Comparison of ENCODE assay signal across 27 cellular contexts in the genomic region with DNA sequence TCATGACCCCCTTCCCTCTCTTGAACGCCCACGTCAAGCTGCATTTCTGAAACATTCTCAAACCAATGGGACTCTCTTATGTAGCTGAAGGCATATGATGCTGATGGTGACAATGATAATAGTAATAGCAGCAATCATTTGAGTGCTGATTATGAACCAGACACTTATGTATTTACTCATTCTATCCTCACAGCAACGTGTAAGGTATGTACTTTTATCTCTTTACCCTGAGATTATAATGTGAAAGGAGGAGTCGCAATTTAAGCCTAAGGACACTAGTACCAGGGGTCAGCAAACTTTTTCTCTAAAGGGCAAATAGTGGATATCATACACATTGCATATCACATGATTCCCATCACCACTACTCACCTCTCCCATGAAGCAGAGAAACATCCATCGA.
"Had no signal": no experiment of that assay in that cellular context is flagged by ENCODE, and none has a peak within 500 bp of the region (broad histone marks: within the 10 kb centered on the region; RNA-seq: fewer than 3 reads in every experiment).

No MANE protein-coding gene starts in this region.

- DNase-seq: stimulated activated CD4-positive, alpha-beta T cell treated with anti-CD3 and anti-CD28 coated beads, Interleukin-2, amount 100 ng/mL, for 48 hours; stimulated activated CD4-positive, alpha-beta T cell treated with anti-CD3 and anti-CD28 coated beads, Interleukin-4, amount 100 ng/mL, for 1 hour; stimulated activated CD4-positive, alpha-beta T cell treated with anti-CD3 and anti-CD28 coated beads, Interleukin-4, amount 100 ng/mL, for 24 hours; stimulated activated CD4-positive, alpha-beta T cell treated with anti-CD3 and anti-CD28 coated beads, Interleukin-4, amount 100 ng/mL, for 4 hours; stimulated activated CD8-positive, alpha-beta memory T cell treated with anti-CD3 and anti-CD28 coated beads, Interleukin-4, amount 100 ng/mL, for 48 hours; stimulated activated naive B cell treated with anti-CD40 and anti-IgM and Interleukin-4, amounts not matched to agents 10 μg/mL and 1 μg/mL and 100 μg/mL, for 72 hours; stimulated activated naive CD4-positive, alpha-beta T cell; stimulated activated naive CD4-positive, alpha-beta T cell treated with Interleukin-2 at 50 U/mL for 16 hours; stimulated activated naive CD8-positive, alpha-beta T cell treated with anti-CD3 and anti-CD28 coated beads, Interleukin-15, amount 100 ng/mL, for 72 hours; stimulated activated naive CD8-positive, alpha-beta T cell treated with anti-CD3 and anti-CD28 coated beads, Interleukin-15, Interleukin-2, amounts not matched to agents 100 U/mL and 50 U/mL, for 24 hours; stomach; substantia nigra; testis; thyroid gland; tibial artery; transverse colon; upper lobe of left lung; upper lobe of right lung; uterus had no signal

- H3K4me1 ChIP-seq: testis, thyroid gland, uterus had no signal

- H3K27ac Mint-ChIP-seq: stimulated activated effector memory CD8-positive, alpha-beta T cell treated with anti-CD3 and anti-CD28 coated beads, Interleukin-12 subunit alpha, Interleukin-12 subunit beta, amount 100 ng/mL, for 72 hours; stimulated activated memory B cell treated with anti-CD40 and anti-IgM and Interleukin-4, amounts not matched to agents 10 μg/mL and 1 μg/mL and 100 μg/mL, for 72 hours; stimulated activated naive B cell treated with anti-CD40 and anti-IgM and Interleukin-4, amounts not matched to agents 10 μg/mL and 1 μg/mL and 100 μg/mL, for 72 hours; stimulated activated naive CD8-positive, alpha-beta T cell treated with anti-CD3 and anti-CD28 coated beads, Interleukin-15, amount 100 ng/mL, for 72 hours; stimulated activated naive CD8-positive, alpha-beta T cell treated with anti-CD3 and anti-CD28 coated beads, Interleukin-15, Interleukin-2, amounts not matched to agents 100 ng/mL and 50 ng/mL, for 24 hours; type B pancreatic cell had no signal

- H3K36me3 ChIP-seq: uterus had no signal

- H3K27ac ChIP-seq: stomach, suprapubic skin, testis, thoracic aorta, thyroid gland, tibial artery, tibial nerve, transverse colon, upper lobe of left lung, upper lobe of right lung, uterus, vagina had no signal

- H3K9me3 ChIP-seq: stomach, suprapubic skin, testis, thoracic aorta, thyroid gland, tibial artery, tibial nerve, transverse colon, upper lobe of left lung, upper lobe of right lung, uterus, vagina had no signal

- H3K4me3 ChIP-seq: stomach, suprapubic skin, testis, thoracic aorta, thyroid gland, tibial artery, tibial nerve, transverse colon, upper lobe of left lung, upper lobe of right lung, uterus, vagina had no signal

- H3K27me3 Mint-ChIP-seq: stimulated activated memory B cell treated with anti-CD40 and anti-IgM and Interleukin-4, amounts not matched to agents 10 μg/mL and 1 μg/mL and 100 μg/mL, for 72 hours; stimulated activated naive B cell treated with anti-CD40 and anti-IgM and Interleukin-4, amounts not matched to agents 10 μg/mL and 1 μg/mL and 100 μg/mL, for 72 hours; stimulated activated naive CD8-positive, alpha-beta T cell treated with anti-CD3 and anti-CD28 coated beads, Interleukin-15, amount 100 ng/mL, for 72 hours; stimulated activated naive CD8-positive, alpha-beta T cell treated with anti-CD3 and anti-CD28 coated beads, Interleukin-15, Interleukin-2, amounts not matched to agents 100 ng/mL and 50 ng/mL, for 24 hours; type B pancreatic cell had no signal

- H3K9me3 Mint-ChIP-seq: stimulated activated effector memory CD8-positive, alpha-beta T cell treated with anti-CD3 and anti-CD28 coated beads, Interleukin-12 subunit alpha, Interleukin-12 subunit beta, amount 100 ng/mL, for 72 hours; stimulated activated memory B cell treated with anti-CD40 and anti-IgM and Interleukin-4, amounts not matched to agents 10 μg/mL and 1 μg/mL and 100 μg/mL, for 72 hours; stimulated activated naive B cell treated with anti-CD40 and anti-IgM and Interleukin-4, amounts not matched to agents 10 μg/mL and 1 μg/mL and 100 μg/mL, for 72 hours; stimulated activated naive CD8-positive, alpha-beta T cell treated with anti-CD3 and anti-CD28 coated beads, Interleukin-15, amount 100 ng/mL, for 72 hours; stimulated activated naive CD8-positive, alpha-beta T cell treated with anti-CD3 and anti-CD28 coated beads, Interleukin-15, Interleukin-2, amounts not matched to agents 100 ng/mL and 50 ng/mL, for 24 hours; type B pancreatic cell had no signal

- H3K4me3 Mint-ChIP-seq: stimulated activated effector memory CD8-positive, alpha-beta T cell treated with anti-CD3 and anti-CD28 coated beads, Interleukin-12 subunit alpha, Interleukin-12 subunit beta, amount 100 ng/mL, for 72 hours; stimulated activated memory B cell treated with anti-CD40 and anti-IgM and Interleukin-4, amounts not matched to agents 10 μg/mL and 1 μg/mL and 100 μg/mL, for 72 hours; stimulated activated naive B cell treated with anti-CD40 and anti-IgM and Interleukin-4, amounts not matched to agents 10 μg/mL and 1 μg/mL and 100 μg/mL, for 72 hours; stimulated activated naive CD8-positive, alpha-beta T cell treated with anti-CD3 and anti-CD28 coated beads, Interleukin-15, amount 100 ng/mL, for 72 hours; stimulated activated naive CD8-positive, alpha-beta T cell treated with anti-CD3 and anti-CD28 coated beads, Interleukin-15, Interleukin-2, amounts not matched to agents 100 ng/mL and 50 ng/mL, for 24 hours; type B pancreatic cell had no signal

- H3K27me3 ChIP-seq: stomach, suprapubic skin, testis, thyroid gland, tibial artery, tibial nerve, transverse colon, upper lobe of left lung, upper lobe of right lung, uterus, vagina had no signal
